In genomic region chr7:137999496-138000080, GRCh38 we compare ENCODE assay signal across 9 cellular contexts. TPM values are rescaled to one million over a fixed set of nuclear protein-coding genes. Genes with fewer than 3 reads are reported as not detected.
DNase-seq lines count a peak whose midpoint lies in the region; ATAC-seq, FAIRE-seq and TF ChIP-seq lines count a peak whose summit lies in the region.
"Had no signal": no experiment of that assay in that cellular context is flagged by ENCODE, and none has a peak within 500 bp of the region (broad histone marks: within the 10 kb centered on the region; RNA-seq: fewer than 3 reads in every experiment).

No MANE protein-coding gene starts in this region.

- H3K4me1 ChIP-seq in GM23248 (ENCODE audit: insufficient read depth) (peaks cover 39% of the 10 kb centered on the region), sigmoid colon (peaks cover 0 to 59% (median 56%) of the 10 kb centered on the region in 4 donors)

- POLR2A ChIA-PET in T-cell (lab: Charles Lee) = interaction anchor here (0.6 to 0.7 kb wide), 2 partner anchors 8 to 28 kb away, joined by 3 read pairs; no protein-coding TSS in a partner anchor

- in situ Hi-C loops in GM23248 (cut with MboI) = no loop called here

- no peak for ATAC-seq in T-cell (replicated peaks in 1 of 4)
- ATAC-seq in left lobe of liver = no peak
- ATAC-seq in HG02588 (IDR thresholded peaks at IDR 0.05; ENCODE audit: unreplicated experiment) = no peak

- no peaks in the 10 kb centered on the region for H3K9me3 Mint-ChIP-seq in T-cell

- peaks cover 51% of the 10 kb centered on the region for H3F3A ChIP-seq in GM23248 (ENCODE audit: insufficient read depth)

- intact Hi-C loops in sigmoid colon (cut with DNase I) = loop anchor here (10.0 kb wide), 1 partner anchor 1965 kb away; no protein-coding TSS in a partner anchor

- peaks cover 48 to 56% (median 51%) of the 10 kb centered on the region in 3 donors for H3K4me1 Mint-ChIP-seq in T-cell

- DNase-seq in GM23248 = no peak
- no peak for DNase-seq in T-cell
- DNase-seq in fibroblast of mammary gland (ENCODE audit: low read depth) = peak; percentile 31
- no peak for DNase-seq in sigmoid colon
- DNase-seq in left lobe of liver (ENCODE audit: low spot score) = no peak
- no peak for DNase-seq in NCI-H187 (lab: John Stamatoyannopoulos, UW)
- no peak for DNase-seq in urothelium cell line (ENCODE audit: low spot score)
- DNase-seq: occipital lobe had no signal

- H3K4me3 Mint-ChIP-seq in T-cell = peak overlapping the region; percentile 94 to 97 (median 95)

- H3K27ac Mint-ChIP-seq in T-cell = peak overlapping the region in 1 of 2 donors; percentile 36

- H3K4me3 ChIP-seq in GM23248 = peak overlapping the region; percentile 89
- H3K4me3 ChIP-seq in fibroblast of mammary gland (ENCODE audit: control insufficient read depth, low read depth, low read length) = peak overlapping the region; percentile 93
- H3K4me3 ChIP-seq in sigmoid colon = peak overlapping the region; percentile 78 to 96 (median 88)

- peak overlapping the region; percentile 99 for H3K9ac ChIP-seq in GM23248

- H3K27ac ChIP-seq in GM23248 (peak overlapping the region; percentile 96), sigmoid colon (peak overlapping the region; percentile 85 to 99 (median 96))

- no peak overlapping the region for H2AFZ ChIP-seq in GM23248

- H3K27me3 Mint-ChIP-seq in T-cell = no peaks in the 10 kb centered on the region

- no peaks in the 10 kb centered on the region for H3K9me2 ChIP-seq in GM23248 (ENCODE audit: insufficient read depth)

- 5 to 7% methylated on average over 4 of the region's 4 CpGs for WGBS in GM23248 (ENCODE audit: low coverage in 1 of 2, low lambda C conversion rate in 2 of 2, missing lambda C conversion rate in 2 of 2), 2 experiments
- 61 to 70% methylated on average over 4 of the region's 4 CpGs for WGBS in sigmoid colon, 2 donors

- H3K27me3 ChIP-seq in GM23248 (replicated peaks; ENCODE audit: insufficient read depth) (no peaks in the 10 kb centered on the region), sigmoid colon (no peaks in the 10 kb centered on the region)

- H3K4me2 ChIP-seq in GM23248 (ENCODE audit: unreplicated experiment) = peak overlapping the region; percentile 98

- peaks cover 10% of the 10 kb centered on the region for H3K36me3 Mint-ChIP-seq in T-cell

- TF ChIP-seq CTCF in fibroblast of mammary gland (conservative IDR thresholded peaks at IDR 0.05; ENCODE audit: control insufficient read depth, insufficient read depth, low read depth, low read length) (no peak), sigmoid colon (IDR thresholded peaks at IDR 0.05) (no peak)

- H3K79me2 ChIP-seq in GM23248 (ENCODE audit: insufficient read depth) = peaks cover 78% of the 10 kb centered on the region

- H3K9me3 ChIP-seq in GM23248 (ENCODE audit: low read depth) = no peaks in the 10 kb centered on the region
- no peaks in the 10 kb centered on the region for H3K9me3 ChIP-seq in sigmoid colon

- no peaks in the 10 kb centered on the region for H4K20me1 ChIP-seq in GM23248 (ENCODE audit: insufficient read depth)

- CTCF ChIA-PET in T-cell (lab: Charles Lee) = interaction anchor here (0.5 to 14.2 kb wide), 8 partner anchors 8 to 1818 kb away, joined by 3 to 207 read pairs (median 4); no protein-coding TSS in a partner anchor

- no peak for TF ChIP-seq POLR2A in sigmoid colon (IDR thresholded peaks at IDR 0.05)

- no peak for TF ChIP-seq EP300 in sigmoid colon (IDR thresholded peaks at IDR 0.05)

- FAIRE-seq in urothelium cell line (lab: Jason Lieb, UNC) = no peak

- H3K36me3 ChIP-seq in GM23248 (ENCODE audit: low read depth) = no peaks in the 10 kb centered on the region
- H3K36me3 ChIP-seq in sigmoid colon = no peaks in the 10 kb centered on the region

RNA-seq across cellular contexts. Expression of gene CREB3L2, which starts 2.3 kb away (rescaled TPM):
- 43.7 and 67.9 TPM in 2 replicates for total RNA-seq in GM23248 (2014; rRNA removed; shearing (Covaris generic))
- 49.7 and 53.7 TPM in 2 replicates for polyA plus RNA-seq in GM23248 (2016; fragmentation: Nextera tagmentation; extraction: Ambion mirVana)
- 10 to 100 TPM; 21.1 to 40.8 (median 28.9) TPM for total RNA-seq in T-cell
- total RNA-seq in sigmoid colon = 10 to 100 TPM; 26.0 to 41.3 (median 30.2) TPM
- polyA plus RNA-seq in sigmoid colon = 10 to 100 TPM in 1 of 3 donors, 1 to 10 TPM in 2; 3.0 to 15.6 (median 4.4) TPM
- total RNA-seq in left lobe of liver = 27.1 TPM
